7 cellular contexts compared by ENCODE assay signal in genomic region chr14:34546275-34547135, GRCh38. TPM values are rescaled to one million over a fixed set of nuclear protein-coding genes. Genes with fewer than 3 reads are reported as not detected.
DNase-seq lines count a peak whose midpoint lies in the region; ATAC-seq and TF ChIP-seq lines count a peak whose summit lies in the region.
"Not testable (repeated sequence)": the region's sequence is repeated elsewhere in the genome, so short reads cannot be mapped to it uniquely, and the experiment has no call there.

No MANE protein-coding gene starts in this region.

- BruUV-seq in PC-9 (replicated peaks; lab: Mats Ljungman, UMichigan) (TSS peak; percentile 99), mammary epithelial cell (replicated peaks; lab: Mats Ljungman, UMichigan) (TSS peak; percentile 95)

- H3K36me3 ChIP-seq in PC-9 (ENCODE audit: low read depth); mammary epithelial cell (ENCODE audit: insufficient read depth, low read length): not testable (repeated sequence)

- H3K9me3 Mint-ChIP-seq in memory B cell, result not testable (repeated sequence)

- WGBS in mammary epithelial cell (ENCODE audit: low coverage, missing lambda C conversion rate), result no CpG with 5 or more reads among the region's 68 CpGs

- not testable (repeated sequence) for TF ChIP-seq CTCF in PC-9 (conservative IDR thresholded peaks at IDR 0.05); mammary epithelial cell (conservative IDR thresholded peaks at IDR 0.05 in 1 of 2, IDR thresholded peaks at IDR 0.05 in 1 of 2; ENCODE audit: extremely low read depth in 1 of 2, insufficient read depth in 1 of 2, low read depth in 1 of 2, low read length in 2 of 2)

- CTCF ChIA-PET in PC-9 (lab: Charles Lee); mammary epithelial cell (lab: Charles Lee; ENCODE audit: low non-redundant PET): not testable (repeated sequence)

- H3K27ac ChIP-seq in PC-9; mammary epithelial cell (ENCODE audit: insufficient read depth, low read depth, low read length): not testable (repeated sequence)

- not testable (repeated sequence) for H3K79me2 ChIP-seq in PC-9 (ENCODE audit: low read depth); mammary epithelial cell (ENCODE audit: insufficient read depth, low read length)

- not testable (repeated sequence) for H3F3A ChIP-seq in PC-9 (ENCODE audit: insufficient read depth, low read depth)

- not testable (repeated sequence) for H4K20me1 ChIP-seq in PC-9 (ENCODE audit: insufficient read depth); mammary epithelial cell (ENCODE audit: insufficient read depth, low read length)

- H3K27me3 Mint-ChIP-seq in memory B cell, result not testable (repeated sequence)

- intact Hi-C loops in PC-9 (cut with micrococcal nuclease; ENCODE audit: unreplicated experiment), result not testable (repeated sequence)
- intact Hi-C loops in mammary epithelial cell (cut with micrococcal nuclease), result loop anchor here (5.0 kb wide), 1 partner anchor 876 kb away; no protein-coding TSS in a partner anchor

- dilution Hi-C loops in mammary epithelial cell (cut with HindIII; ENCODE audit: low sequenced_read_pairs), result not testable (repeated sequence)

- not testable (repeated sequence) for DNase-seq in PC-9; mammary epithelial cell; memory B cell (ENCODE audit: low spot score in 2 of 2)

- not testable (repeated sequence) for H3K36me3 Mint-ChIP-seq in memory B cell

- H3K9ac ChIP-seq in mammary epithelial cell (ENCODE audit: insufficient read depth, low read length), result not testable (repeated sequence)

- not testable (repeated sequence) for H2AFZ ChIP-seq in PC-9; mammary epithelial cell (ENCODE audit: low read depth, low read length)

- peak; percentile 68 for ATAC-seq in GM18858 (IDR thresholded peaks at IDR 0.05; ENCODE audit: unreplicated experiment)
- peak; percentile 60 for ATAC-seq in GM21360 (IDR thresholded peaks at IDR 0.05; ENCODE audit: unreplicated experiment)
- peak; percentile 69 for ATAC-seq in HG02678 (IDR thresholded peaks at IDR 0.05; ENCODE audit: unreplicated experiment)
- ATAC-seq in HG03139 (IDR thresholded peaks at IDR 0.05; ENCODE audit: unreplicated experiment), result peak; percentile 68
- ATAC-seq in memory B cell (ENCODE audit: low read depth), result peak; percentile 73

- not testable (repeated sequence) for H3K4me1 Mint-ChIP-seq in memory B cell

- not testable (repeated sequence) for H3K9me3 ChIP-seq in PC-9 (ENCODE audit: insufficient read depth, low read depth); mammary epithelial cell (replicated peaks; ENCODE audit: insufficient read depth, low read length)

- in situ Hi-C loops in mammary epithelial cell (cut with MboI; ENCODE audit: low sequenced_read_pairs in 2 of 2), result not testable (repeated sequence)

- not testable (repeated sequence) for H3K27me3 ChIP-seq in PC-9 (ENCODE audit: insufficient read depth, low read depth); mammary epithelial cell (ENCODE audit: insufficient read depth, low read length)

- H3K9me2 ChIP-seq in PC-9 (ENCODE audit: insufficient read depth), result not testable (repeated sequence)

- H3K4me3 Mint-ChIP-seq in memory B cell, result not testable (repeated sequence)

- not testable (repeated sequence) for H3K4me1 ChIP-seq in PC-9 (replicated peaks; ENCODE audit: insufficient read depth); mammary epithelial cell (ENCODE audit: insufficient read depth, low read length)

- H3K27ac Mint-ChIP-seq in memory B cell, result not testable (repeated sequence)

- not testable (repeated sequence) for H3K4me2 ChIP-seq in PC-9; mammary epithelial cell (ENCODE audit: insufficient read depth, low read depth, low read length)

- POLR2A ChIA-PET in PC-9 (lab: Charles Lee; ENCODE audit: unreplicated experiment), result not testable (repeated sequence)

- H3K4me3 ChIP-seq in PC-9; mammary epithelial cell (replicated peaks in 1 of 3; ENCODE audit: insufficient read depth in 1 of 3, low read depth in 2 of 3, low read length in 3 of 3): not testable (repeated sequence)

RNA-seq across cellular contexts. Expression of gene EAPP, which starts 7.0 kb away (rescaled TPM):
- total RNA-seq in PC-9 (2021) (23.2 and 27.2 TPM in 2 replicates), mammary epithelial cell (10 to 100 TPM; 26.7 to 30.7 TPM)
- polyA plus RNA-seq in mammary epithelial cell, result 18.9 TPM
- polyA minus RNA-seq in mammary epithelial cell, result 9.6 TPM
